ENCODE assay signal across 19 cellular contexts in genomic region chr18:9454061-9454703, GRCh38. TPM values are rescaled to one million over a fixed set of nuclear protein-coding genes. Genes with fewer than 3 reads are reported as not detected.
A peak's percentile ranks its signal among the peaks of the same experiment; 100 is the strongest.
DNase-seq lines count a peak whose midpoint lies in the region; ATAC-seq, FAIRE-seq and TF ChIP-seq lines count a peak whose summit lies in the region.
"Had no signal": no experiment of that assay in that cellular context is flagged by ENCODE, and none has a peak within 500 bp of the region (broad histone marks: within the 10 kb centered on the region; RNA-seq: fewer than 3 reads in every experiment).

No MANE protein-coding gene starts in this region.

- H3K4me1 ChIP-seq in SK-N-SH (ENCODE audit: control insufficient read depth in 1 of 2, insufficient read depth in 2 of 2, low read depth in 1 of 2, low read length in 1 of 2) (no peaks in the 10 kb centered on the region), astrocyte (ENCODE audit: insufficient read depth, low read length) (no peaks in the 10 kb centered on the region), smooth muscle cell (ENCODE audit: low read depth) (peaks cover 20% of the 10 kb centered on the region)
- H3K4me1 ChIP-seq: BLaER1, stomach had no signal

- H3K27ac Mint-ChIP-seq in astrocyte (ENCODE audit: unreplicated experiment) = peak overlapping the region; percentile 48
- H3K27ac Mint-ChIP-seq: activated CD4-positive, alpha-beta T cell treated with anti-CD3 and anti-CD28 coated beads, Interleukin-2, amount 10 ng/mL, durations not matched to agents 7 days and 5 days; naive B cell had no signal

- H4K20me1 ChIP-seq in SK-N-SH (ENCODE audit: insufficient read depth) (no peaks in the 10 kb centered on the region), astrocyte (ENCODE audit: insufficient read depth, low read length) (no peaks in the 10 kb centered on the region), smooth muscle cell (ENCODE audit: low read depth) (no peaks in the 10 kb centered on the region)
- H4K20me1 ChIP-seq: BLaER1 had no signal

- H3K36me3 ChIP-seq in SK-N-SH (replicated peaks in 1 of 2; ENCODE audit: control insufficient read depth in 1 of 2, insufficient read depth in 2 of 2, low read length in 1 of 2) = no peaks in the 10 kb centered on the region
- H3K36me3 ChIP-seq in astrocyte (ENCODE audit: insufficient read depth, low read length) = no peaks in the 10 kb centered on the region
- H3K36me3 ChIP-seq in smooth muscle cell (ENCODE audit: low read depth) = no peaks in the 10 kb centered on the region
- H3K36me3 ChIP-seq: BLaER1, stomach had no signal

- TF ChIP-seq CTCF in SK-N-SH (IDR thresholded peaks at IDR 0.05) = no peak
- no peak for TF ChIP-seq CTCF in astrocyte (IDR thresholded peaks at IDR 0.05; ENCODE audit: insufficient read depth, low read depth, low read length)
- TF ChIP-seq CTCF in smooth muscle cell (IDR thresholded peaks at IDR 0.05; ENCODE audit: borderline replicate concordance, insufficient read depth, poor library complexity, severe bottlenecking) = no peak

- H3K4me3 ChIP-seq in SK-N-SH (ENCODE audit: low read depth in 2 of 2, low read length in 1 of 2) = no peak overlapping the region; a peak in 1 of 4 replicates
- H3K4me3 ChIP-seq in astrocyte (ENCODE audit: insufficient read depth, low read depth, low read length) = no peak overlapping the region
- no peak overlapping the region for H3K4me3 ChIP-seq in smooth muscle cell
- H3K4me3 ChIP-seq: BLaER1, stomach had no signal

- no peak overlapping the region for H3K4me2 ChIP-seq in SK-N-SH
- no peak overlapping the region for H3K4me2 ChIP-seq in astrocyte (ENCODE audit: low read length)
- H3K4me2 ChIP-seq in smooth muscle cell = peak overlapping the region; percentile 52
- H3K4me2 ChIP-seq: BLaER1 had no signal

- 60% methylated on average over 5 of the region's 5 CpGs for WGBS in SK-N-SH (ENCODE audit: low lambda C conversion rate)
- 18% methylated on average over 5 of the region's 5 CpGs for WGBS in smooth muscle cell (ENCODE audit: low lambda C conversion rate)

- no peaks in the 10 kb centered on the region for H3K4me1 Mint-ChIP-seq in astrocyte (ENCODE audit: low read depth, unreplicated experiment)
- H3K4me1 Mint-ChIP-seq: activated CD4-positive, alpha-beta T cell treated with anti-CD3 and anti-CD28 coated beads, Interleukin-2, amount 10 ng/mL, durations not matched to agents 7 days and 5 days; naive B cell had no signal

- DNase-seq in SK-N-SH (no peak), astrocyte (ENCODE audit: low read depth) (peak; percentile 86), glomerular visceral epithelial cell (ENCODE audit: extremely low spot score) (peak; percentile 72), smooth muscle cell (lab: John Stamatoyannopoulos, UW; ENCODE audit: unreplicated experiment) (no peak), globus pallidus (ENCODE audit: low spot score) (no peak), DMS53 (lab: John Stamatoyannopoulos, UW) (no peak)
- no peak for DNase-seq in stimulated activated naive CD8-positive, alpha-beta T cell treated with anti-CD3 and anti-CD28 coated beads, Interleukin-15, Interleukin-2, amounts not matched to agents 100 U/mL and 50 U/mL, for 24 hours
- DNase-seq: activated CD4-positive, alpha-beta T cell treated with anti-CD3 and anti-CD28 coated beads, Interleukin-2, amount 10 ng/mL, durations not matched to agents 7 days and 5 days; activated CD8-positive, alpha-beta memory T cell treated with anti-CD3 and anti-CD28 coated beads, Interleukin-2, amount 50 U/mL, for 4 hours; activated effector memory CD4-positive, alpha-beta T cell treated with Interleukin-2 at 50 U/mL for 16 hours; caudate nucleus; naive B cell; NCI-H2029 treated with DMSO at 0.1 percent for 48 hours; posterior cingulate gyrus; stimulated activated CD4-positive, alpha-beta T cell treated with anti-CD3 and anti-CD28 coated beads, Interleukin-2, amount 100 ng/mL, for 48 hours; stomach had no signal

- no peaks in the 10 kb centered on the region for H3K9me2 ChIP-seq in SK-N-SH

- H3K4me3 Mint-ChIP-seq in astrocyte (ENCODE audit: unreplicated experiment) = no peak overlapping the region
- H3K4me3 Mint-ChIP-seq: activated CD4-positive, alpha-beta T cell treated with anti-CD3 and anti-CD28 coated beads, Interleukin-2, amount 10 ng/mL, durations not matched to agents 7 days and 5 days; naive B cell had no signal

- H3K27me3 Mint-ChIP-seq in astrocyte (ENCODE audit: low read depth, unreplicated experiment) = no peaks in the 10 kb centered on the region

- H3K27me3 ChIP-seq in SK-N-SH (ENCODE audit: insufficient read depth) (no peaks in the 10 kb centered on the region), astrocyte (ENCODE audit: insufficient read depth, low read length) (no peaks in the 10 kb centered on the region), smooth muscle cell (ENCODE audit: low read depth) (no peaks in the 10 kb centered on the region)
- H3K27me3 ChIP-seq: BLaER1, stomach had no signal

- no peaks in the 10 kb centered on the region for H3F3A ChIP-seq in SK-N-SH (replicated peaks; ENCODE audit: insufficient read depth)
- H3F3A ChIP-seq in smooth muscle cell (ENCODE audit: low read depth) = peaks cover 8% of the 10 kb centered on the region

- H2AFZ ChIP-seq in SK-N-SH (ENCODE audit: low read depth) = peak overlapping the region; percentile 42; the same call in 1 of the 2 replicates
- H2AFZ ChIP-seq in astrocyte (ENCODE audit: low read depth, low read length) = no peak overlapping the region
- H2AFZ ChIP-seq in smooth muscle cell (ENCODE audit: low read depth) = peak overlapping the region; percentile 87

- no peaks in the 10 kb centered on the region for H3K36me3 Mint-ChIP-seq in astrocyte (ENCODE audit: low read depth, unreplicated experiment)

- TF ChIP-seq RAD21 in SK-N-SH (IDR thresholded peaks at IDR 0.05; ENCODE audit: low read length) = no peak

- H3K79me2 ChIP-seq in SK-N-SH (ENCODE audit: insufficient read depth) (no peaks in the 10 kb centered on the region), astrocyte (ENCODE audit: insufficient read depth, low read length) (no peaks in the 10 kb centered on the region), smooth muscle cell (ENCODE audit: low read depth) (no peaks in the 10 kb centered on the region)

- CTCF ChIA-PET in SK-N-SH (lab: Yijun Ruan, JAX) = no interaction called here

- no peak for TF ChIP-seq EP300 in SK-N-SH (IDR thresholded peaks at IDR 0.05; ENCODE audit: borderline replicate concordance in 1 of 2, low read depth in 1 of 2, low read length in 1 of 2)

- no peak for FAIRE-seq in astrocyte (lab: Jason Lieb, UNC)
- FAIRE-seq: H54 had no signal

- POLR2A ChIA-PET in SK-N-SH (lab: Yijun Ruan, JAX) = no interaction called here

- no peak overlapping the region for H3K9ac ChIP-seq in SK-N-SH
- no peak overlapping the region for H3K9ac ChIP-seq in astrocyte (ENCODE audit: low read length)
- no peak overlapping the region for H3K9ac ChIP-seq in smooth muscle cell (ENCODE audit: low read depth)
- H3K9ac ChIP-seq: BLaER1 had no signal

- peaks cover 14% of the 10 kb centered on the region for H3K9me3 Mint-ChIP-seq in astrocyte (ENCODE audit: unreplicated experiment)

- H3K27ac ChIP-seq in SK-N-SH (ENCODE audit: low read depth in 2 of 2, low read length in 1 of 2) (no peak overlapping the region), astrocyte (ENCODE audit: low read depth, low read length) (no peak overlapping the region), smooth muscle cell (ENCODE audit: low read depth) (peak overlapping the region; percentile 54)
- H3K27ac ChIP-seq: BLaER1, stomach had no signal

- no peak for ATAC-seq in SK-N-SH treated with all-trans-retinoic acid at 6 μM for 48 hours
- no peak for ATAC-seq in stimulated activated naive CD8-positive, alpha-beta T cell treated with anti-CD3 and anti-CD28 coated beads, Interleukin-15, Interleukin-2, amounts not matched to agents 100 U/mL and 50 U/mL, for 24 hours

- H3K9me3 ChIP-seq in SK-N-SH (no peaks in the 10 kb centered on the region), astrocyte (ENCODE audit: insufficient read depth, low read depth, low read length) (peaks cover 3% of the 10 kb centered on the region), smooth muscle cell (replicated peaks; ENCODE audit: low read depth) (no peaks in the 10 kb centered on the region)

TF ChIP-seq in SK-N-SH, 30 proteins besides CTCF, POLR2A, EP300 and RAD21 (continues in another document):
- no peak for TF ChIP-seq GATA2 (CRISPR knock-in tag; IDR thresholded peaks at IDR 0.05)
- no peak for TF ChIP-seq USF2 (IDR thresholded peaks at IDR 0.05; ENCODE audit: borderline replicate concordance, low read depth, low read length)

TF ChIP-seq in SK-N-SH treated with all-trans-retinoic acid at 6 μM for 48 hours, 23 proteins besides CTCF, POLR2A, EP300 and RAD21 (continues in another document):
- TF ChIP-seq ZFP30 (CRISPR knock-in tag; IDR thresholded peaks at IDR 0.05) (no peak), ZFP3 (CRISPR knock-in tag; IDR thresholded peaks at IDR 0.05) (no peak), TSHZ2 (CRISPR knock-in tag; IDR thresholded peaks at IDR 0.05) (no peak), ESRRG (CRISPR knock-in tag; IDR thresholded peaks at IDR 0.05) (no peak)

RNA-seq across cellular contexts. Expression of gene RALBP1, which starts 21.1 kb away (rescaled TPM):
- polyA plus RNA-seq in SK-N-SH (2012; rRNA removed) (43.8 and 43.9 TPM in 2 replicates), smooth muscle cell (33.3 and 40.9 TPM in 2 replicates)
- polyA plus RNA-seq in SK-N-SH (2012; cell fraction: cytosol; rRNA removed) = 40.4 and 42.2 TPM in 2 replicates
- polyA plus RNA-seq in SK-N-SH (2012; cell fraction: nucleus; rRNA removed) = 24.8 and 31.7 TPM in 2 replicates
- total RNA-seq in astrocyte (57.5 and 57.7 TPM in 2 replicates), smooth muscle cell (33.6 and 42.9 TPM in 2 replicates)

Comparison
In these comparisons a context has a peak if more than half of its experiments do, and no peak if none do; other contexts are left out.
1. DNase-seq: peak in astrocyte (single experiment) and glomerular visceral epithelial cell (single experiment); none in SK-N-SH (single experiment), smooth muscle cell (single experiment), stimulated activated naive CD8-positive, alpha-beta T cell treated with anti-CD3 and anti-CD28 coated beads, Interleukin-15, Interleukin-2, amounts not matched to agents 100 U/mL and 50 U/mL, for 24 hours (single experiment), globus pallidus (single experiment) and DMS53 (single experiment).